ENCODE assay signal across 16 cellular contexts in the genomic region with DNA sequence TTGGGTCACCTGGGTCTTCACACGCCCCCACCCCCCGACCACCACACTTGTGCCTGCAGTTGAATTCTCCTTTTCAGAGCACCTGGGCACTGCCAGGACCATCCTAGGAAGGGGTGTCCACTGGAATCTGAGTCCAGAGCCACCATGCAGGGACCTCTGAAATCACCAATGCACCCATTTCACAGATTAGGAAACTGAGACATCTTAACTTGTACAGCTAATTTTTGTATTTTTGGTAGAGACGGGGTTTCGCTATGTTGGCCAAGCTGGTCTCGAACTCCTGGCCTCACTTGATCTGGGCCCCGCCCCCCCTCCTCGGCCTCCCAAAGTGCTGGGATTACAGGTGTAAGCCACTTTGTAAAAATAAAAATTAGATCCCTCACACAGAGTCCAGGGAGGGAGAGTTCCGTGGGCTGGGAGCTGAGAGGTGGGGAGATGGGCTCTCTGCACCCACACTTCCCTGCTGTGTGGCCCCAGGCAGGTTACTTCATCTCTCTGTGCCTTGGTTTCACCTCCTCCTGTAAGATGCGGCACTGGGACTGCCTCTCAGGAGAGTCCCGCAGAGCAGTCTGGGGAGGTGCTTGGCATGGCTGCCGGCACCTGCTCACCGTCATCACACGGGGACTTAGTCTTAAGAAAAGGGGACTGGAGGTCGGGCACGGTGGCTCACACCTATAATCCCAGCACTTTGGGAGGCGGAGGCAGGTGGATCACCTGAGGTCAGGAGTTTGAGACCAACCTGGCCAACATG. TPM values are rescaled to one million over a fixed set of nuclear protein-coding genes. Genes with fewer than 3 reads are reported as not detected.
A peak's percentile ranks its signal among the peaks of the same experiment; 100 is the strongest.
DNase-seq lines count a peak whose midpoint lies in the region; TF ChIP-seq lines count a peak whose summit lies in the region.
"Had no signal": no experiment of that assay in that cellular context is flagged by ENCODE, and none has a peak within 500 bp of the region (broad histone marks: within the 10 kb centered on the region; RNA-seq: fewer than 3 reads in every experiment).

No MANE protein-coding gene starts in this region.

- H3K9me3 Mint-ChIP-seq in T-helper 2 cell treated with Interferon-gamma antibody and Interleukin-4, amounts not matched to agents 5 μg/mL and 100 μg/mL, for 36 hours, result no peaks in the 10 kb centered on the region
- H3K9me3 Mint-ChIP-seq in activated T-helper 1 cell treated with anti-CD3 and anti-CD28 coated beads, Interleukin-12 subunit alpha, Interleukin-12 subunit beta, Interleukin-2, Interleukin-4 antibody, amounts not matched to agents 30 ng/mL and 10 ng/mL and 1 ng/mL, durations not matched to agents 14 hours and 24 hours and 36 hours, result no peaks in the 10 kb centered on the region

- H3K27ac Mint-ChIP-seq in T-helper 2 cell treated with Interferon-gamma antibody and Interleukin-4, amounts not matched to agents 5 μg/mL and 100 μg/mL, for 36 hours, result no peak overlapping the region
- H3K27ac Mint-ChIP-seq in activated T-helper 1 cell treated with anti-CD3 and anti-CD28 coated beads, Interleukin-12 subunit alpha, Interleukin-12 subunit beta, Interleukin-2, Interleukin-4 antibody, amounts not matched to agents 30 ng/mL and 10 ng/mL and 1 ng/mL, durations not matched to agents 14 hours and 24 hours and 36 hours, result no peak overlapping the region
- H3K27ac Mint-ChIP-seq: activated CD8-positive, alpha-beta T cell treated with anti-CD3 and anti-CD28 coated beads, Interleukin-2, amount 10 ng/mL, durations not matched to agents 7 days and 5 days; progenitor cell of endocrine pancreas had no signal

- POLR2A ChIA-PET in PC-9 (lab: Charles Lee; ENCODE audit: unreplicated experiment), result no interaction called here

- WGBS in GM23248 (ENCODE audit: low coverage in 1 of 2, low lambda C conversion rate in 2 of 2, missing lambda C conversion rate in 2 of 2), 2 experiments, result 70 to 74% methylated on average over 15 to 16 of the region's 16 CpGs

- peaks cover 6% of the 10 kb centered on the region for H3K27me3 Mint-ChIP-seq in T-helper 2 cell treated with Interferon-gamma antibody and Interleukin-4, amounts not matched to agents 5 μg/mL and 100 μg/mL, for 36 hours (ENCODE audit: low read depth)
- H3K27me3 Mint-ChIP-seq in activated T-helper 1 cell treated with anti-CD3 and anti-CD28 coated beads, Interleukin-12 subunit alpha, Interleukin-12 subunit beta, Interleukin-2, Interleukin-4 antibody, amounts not matched to agents 30 ng/mL and 10 ng/mL and 1 ng/mL, durations not matched to agents 14 hours and 24 hours and 36 hours (ENCODE audit: insufficient read depth), result peaks cover 2% of the 10 kb centered on the region

- peak overlapping the region; percentile 82; the same call in 1 of the 2 replicates for H2AFZ ChIP-seq in GM23248
- H2AFZ ChIP-seq in PC-9, result no peak overlapping the region; the same call in 1 of the 2 replicates
- H2AFZ ChIP-seq: hepatocyte had no signal

- H3K4me2 ChIP-seq in GM23248 (ENCODE audit: unreplicated experiment) (no peak overlapping the region), skeletal muscle satellite cell (ENCODE audit: low read length) (peak overlapping the region; percentile 76), PC-9 (no peak overlapping the region)

- H3K9ac ChIP-seq in GM23248, result no peak overlapping the region
- no peak overlapping the region for H3K9ac ChIP-seq in skeletal muscle satellite cell (ENCODE audit: low read depth, low read length)

- H3K79me2 ChIP-seq in GM23248 (ENCODE audit: insufficient read depth) (no peaks in the 10 kb centered on the region), PC-9 (ENCODE audit: low read depth) (no peaks in the 10 kb centered on the region)
- H3K79me2 ChIP-seq: hepatocyte had no signal

- no peaks in the 10 kb centered on the region for H4K20me1 ChIP-seq in GM23248 (ENCODE audit: insufficient read depth)
- H4K20me1 ChIP-seq in PC-9 (ENCODE audit: insufficient read depth), result no peaks in the 10 kb centered on the region

- no peaks in the 10 kb centered on the region for H3K36me3 Mint-ChIP-seq in T-helper 2 cell treated with Interferon-gamma antibody and Interleukin-4, amounts not matched to agents 5 μg/mL and 100 μg/mL, for 36 hours (ENCODE audit: low read depth)
- no peaks in the 10 kb centered on the region for H3K36me3 Mint-ChIP-seq in activated T-helper 1 cell treated with anti-CD3 and anti-CD28 coated beads, Interleukin-12 subunit alpha, Interleukin-12 subunit beta, Interleukin-2, Interleukin-4 antibody, amounts not matched to agents 30 ng/mL and 10 ng/mL and 1 ng/mL, durations not matched to agents 14 hours and 24 hours and 36 hours (ENCODE audit: low read depth)

- H3K27me3 ChIP-seq in GM23248 (replicated peaks; ENCODE audit: insufficient read depth) (peaks cover 13% of the 10 kb centered on the region; the same call in 1 of the 2 replicates), skeletal muscle satellite cell (ENCODE audit: control insufficient read depth, insufficient read depth, low read length) (peaks cover 6% of the 10 kb centered on the region), PC-9 (ENCODE audit: insufficient read depth, low read depth) (peaks cover 17% of the 10 kb centered on the region), left ventricle myocardium inferior (ENCODE audit: low read depth) (peaks cover 49% of the 10 kb centered on the region)
- H3K27me3 ChIP-seq: BE2C, body of pancreas, hepatocyte, testis had no signal

- H3F3A ChIP-seq in GM23248 (ENCODE audit: insufficient read depth) (no peaks in the 10 kb centered on the region), PC-9 (ENCODE audit: insufficient read depth, low read depth) (peaks cover 3% of the 10 kb centered on the region; the same call in 1 of the 2 replicates)

- intact Hi-C loops in activated T-helper 1 cell treated with anti-CD3 and anti-CD28 coated beads, Interleukin-12 subunit alpha, Interleukin-12 subunit beta, Interleukin-2, Interleukin-4 antibody, amounts not matched to agents 30 ng/mL and 10 ng/mL and 1 ng/mL, durations not matched to agents 14 hours and 24 hours and 36 hours (cut with micrococcal nuclease), result loop anchor here (1.0 kb wide), 1 partner anchor 112 kb away; no protein-coding TSS in a partner anchor
- intact Hi-C loops in PC-9 (cut with micrococcal nuclease; ENCODE audit: unreplicated experiment), result loop anchor here (5.0 kb wide), 1 partner anchor 86 kb away; no protein-coding TSS in a partner anchor
- intact Hi-C loops in left ventricle myocardium inferior (cut with micrococcal nuclease), result no loop called here

- peaks cover 3% of the 10 kb centered on the region for H3K4me1 Mint-ChIP-seq in T-helper 2 cell treated with Interferon-gamma antibody and Interleukin-4, amounts not matched to agents 5 μg/mL and 100 μg/mL, for 36 hours (ENCODE audit: low read depth)
- no peaks in the 10 kb centered on the region for H3K4me1 Mint-ChIP-seq in activated T-helper 1 cell treated with anti-CD3 and anti-CD28 coated beads, Interleukin-12 subunit alpha, Interleukin-12 subunit beta, Interleukin-2, Interleukin-4 antibody, amounts not matched to agents 30 ng/mL and 10 ng/mL and 1 ng/mL, durations not matched to agents 14 hours and 24 hours and 36 hours (ENCODE audit: low read depth)

- H3K36me3 ChIP-seq in GM23248 (ENCODE audit: low read depth) (no peaks in the 10 kb centered on the region), skeletal muscle satellite cell (ENCODE audit: insufficient read depth, low read length) (no peaks in the 10 kb centered on the region), PC-9 (ENCODE audit: low read depth) (no peaks in the 10 kb centered on the region), left ventricle myocardium inferior (no peaks in the 10 kb centered on the region)
- H3K36me3 ChIP-seq: BE2C, gastroesophageal sphincter had no signal

- H3K4me1 ChIP-seq in GM23248 (ENCODE audit: insufficient read depth) (no peaks in the 10 kb centered on the region), skeletal muscle satellite cell (ENCODE audit: control insufficient read depth, insufficient read depth, low read length) (no peaks in the 10 kb centered on the region), PC-9 (replicated peaks; ENCODE audit: insufficient read depth) (no peaks in the 10 kb centered on the region), left ventricle myocardium inferior (peaks cover 8% of the 10 kb centered on the region)
- H3K4me1 ChIP-seq: BE2C, testis had no signal

- peak overlapping the region; percentile 53 for H3K4me3 Mint-ChIP-seq in T-helper 2 cell treated with Interferon-gamma antibody and Interleukin-4, amounts not matched to agents 5 μg/mL and 100 μg/mL, for 36 hours
- peak overlapping the region; percentile 24 for H3K4me3 Mint-ChIP-seq in activated T-helper 1 cell treated with anti-CD3 and anti-CD28 coated beads, Interleukin-12 subunit alpha, Interleukin-12 subunit beta, Interleukin-2, Interleukin-4 antibody, amounts not matched to agents 30 ng/mL and 10 ng/mL and 1 ng/mL, durations not matched to agents 14 hours and 24 hours and 36 hours

- no TSS peak for BruUV-seq in PC-9 (replicated peaks; lab: Mats Ljungman, UMichigan)

- CTCF ChIA-PET in PC-9 (lab: Charles Lee), result interaction anchor here (0.6 to 1.2 kb wide), 3 partner anchors 11 to 439 kb away, joined by 3 to 11 read pairs (median 6); no protein-coding TSS in a partner anchor

- H3K4me3 ChIP-seq in GM23248 (no peak overlapping the region), skeletal muscle satellite cell (ENCODE audit: low read length) (no peak overlapping the region), PC-9 (no peak overlapping the region), left ventricle myocardium inferior (no peak overlapping the region)
- H3K4me3 ChIP-seq: body of pancreas, hepatocyte, testis had no signal

- no peaks in the 10 kb centered on the region for H3K9me2 ChIP-seq in GM23248 (ENCODE audit: insufficient read depth)
- H3K9me2 ChIP-seq in PC-9 (ENCODE audit: insufficient read depth), result no peaks in the 10 kb centered on the region

- H3K9me3 ChIP-seq in GM23248 (ENCODE audit: low read depth) (no peaks in the 10 kb centered on the region), skeletal muscle satellite cell (replicated peaks; ENCODE audit: low read length) (no peaks in the 10 kb centered on the region), PC-9 (ENCODE audit: insufficient read depth, low read depth) (no peaks in the 10 kb centered on the region), left ventricle myocardium inferior (replicated peaks) (no peaks in the 10 kb centered on the region)
- H3K9me3 ChIP-seq: BE2C, body of pancreas, gastroesophageal sphincter, testis had no signal

- in situ Hi-C loops in GM23248 (cut with MboI), result loop anchor here (25.0 kb wide), 2 partner anchors 101 to 901 kb away; no protein-coding TSS in a partner anchor

- no peak for DNase-seq in T-helper 2 cell treated with Interferon-gamma antibody and Interleukin-4, amounts not matched to agents 5 μg/mL and 100 μg/mL, for 36 hours (ENCODE audit: low spot score)
- DNase-seq in T-helper 2 cell (no peak), GM23248 (no peak), PC-9 (no peak), left ventricle myocardium inferior (no peak), NCI-H82 (lab: John Stamatoyannopoulos, UW) (no peak)
- DNase-seq in activated T-helper 1 cell treated with anti-CD3 and anti-CD28 coated beads, Interleukin-12 subunit alpha, Interleukin-12 subunit beta, Interleukin-2, Interleukin-4 antibody, amounts not matched to agents 30 ng/mL and 10 ng/mL and 1 ng/mL, durations not matched to agents 14 hours and 24 hours and 36 hours (ENCODE audit: low spot score), result no peak
- DNase-seq: NCI-H2081 treated with DMSO at 0.1 percent for 48 hours had no signal

- H3K27ac ChIP-seq in GM23248 (no peak overlapping the region), PC-9 (no peak overlapping the region), left ventricle myocardium inferior (replicated peaks) (no peak overlapping the region)
- H3K27ac ChIP-seq: body of pancreas, gastroesophageal sphincter, hepatocyte, testis had no signal

- TF ChIP-seq CTCF in PC-9 (conservative IDR thresholded peaks at IDR 0.05), result no peak
- no peak for TF ChIP-seq CTCF in left ventricle myocardium inferior (IDR thresholded peaks at IDR 0.05; ENCODE audit: borderline replicate concordance)

RNA-seq across cellular contexts. Expression of gene C19orf12, which starts 45.9 kb away (rescaled TPM):
- 45.7 and 46.8 TPM in 2 replicates for total RNA-seq in GM23248 (2014; rRNA removed; shearing (Covaris generic))
- polyA plus RNA-seq in GM23248 (2016; fragmentation: Nextera tagmentation; extraction: Ambion mirVana), result 33.4 and 34.2 TPM in 2 replicates
- total RNA-seq in activated T-helper 1 cell treated with anti-CD3 and anti-CD28 coated beads, Interleukin-12 subunit alpha, Interleukin-12 subunit beta, Interleukin-2, Interleukin-4 antibody, amounts not matched to agents 30 ng/mL and 10 ng/mL and 1 ng/mL, durations not matched to agents 14 hours and 24 hours and 36 hours, result 47.9 and 50.2 TPM in 2 replicates
- total RNA-seq in skeletal muscle satellite cell (2012; rRNA removed), result 19.9 and 21.8 TPM in 2 replicates
- total RNA-seq in PC-9 (2021) (14.8 and 15.4 TPM in 2 replicates), left ventricle myocardium inferior (48.6 TPM)

RNA-seq across cellular contexts. Expression of gene CCNE1, which starts 50.9 kb away (rescaled TPM):
- total RNA-seq in GM23248 (2014; rRNA removed; shearing (Covaris generic)), result 2.8 and 6.5 TPM in 2 replicates
- polyA plus RNA-seq in GM23248 (2016; fragmentation: Nextera tagmentation; extraction: Ambion mirVana), result 5.1 and 5.2 TPM in 2 replicates
- 55.1 and 58.4 TPM in 2 replicates for total RNA-seq in activated T-helper 1 cell treated with anti-CD3 and anti-CD28 coated beads, Interleukin-12 subunit alpha, Interleukin-12 subunit beta, Interleukin-2, Interleukin-4 antibody, amounts not matched to agents 30 ng/mL and 10 ng/mL and 1 ng/mL, durations not matched to agents 14 hours and 24 hours and 36 hours
- total RNA-seq in skeletal muscle satellite cell (2012; rRNA removed), result 7.0 and 8.9 TPM in 2 replicates
- total RNA-seq in PC-9 (2021), result 8.9 and 10.6 TPM in 2 replicates
- total RNA-seq in left ventricle myocardium inferior, result 3.1 TPM
- total RNA-seq: body of pancreas had no signal
